In the genomic region with DNA sequence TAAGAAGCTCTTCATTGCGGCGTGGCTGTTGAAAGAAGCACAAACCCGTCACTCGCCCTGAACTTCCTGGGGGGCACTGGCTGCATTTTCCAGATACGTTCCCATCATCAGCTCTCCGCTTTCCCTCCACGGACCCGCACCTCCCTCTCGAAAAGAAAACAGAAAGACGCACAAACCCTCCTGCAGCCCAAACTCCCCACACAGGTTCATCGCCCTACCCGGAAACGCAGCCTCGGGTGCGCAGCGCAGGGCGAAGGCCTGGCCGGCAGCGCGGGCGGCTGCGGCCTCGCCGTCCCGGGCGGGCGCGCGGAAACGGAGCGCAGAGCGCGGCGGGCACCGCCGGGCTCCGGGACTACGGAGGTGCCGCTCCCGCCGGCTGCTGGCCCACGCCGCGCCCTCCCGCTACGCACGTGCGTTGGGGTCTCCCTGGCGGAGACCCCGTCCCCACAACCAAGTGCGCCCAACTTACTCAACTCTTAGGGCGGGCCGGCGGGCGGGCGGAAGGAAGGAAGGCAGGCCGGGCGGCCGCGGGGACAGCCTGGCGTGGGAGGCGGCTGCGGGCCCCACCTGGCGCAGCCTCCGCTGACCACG, we compare ENCODE assay signal across 1 cellular context.
TF ChIP-seq lines count a peak whose summit lies in the region.

No MANE protein-coding gene starts in this region.

TF ChIP-seq in A549, 52 proteins besides CTCF, POLR2A, EP300 and RAD21 (continued from another document):
- TF ChIP-seq, protein P1, sequence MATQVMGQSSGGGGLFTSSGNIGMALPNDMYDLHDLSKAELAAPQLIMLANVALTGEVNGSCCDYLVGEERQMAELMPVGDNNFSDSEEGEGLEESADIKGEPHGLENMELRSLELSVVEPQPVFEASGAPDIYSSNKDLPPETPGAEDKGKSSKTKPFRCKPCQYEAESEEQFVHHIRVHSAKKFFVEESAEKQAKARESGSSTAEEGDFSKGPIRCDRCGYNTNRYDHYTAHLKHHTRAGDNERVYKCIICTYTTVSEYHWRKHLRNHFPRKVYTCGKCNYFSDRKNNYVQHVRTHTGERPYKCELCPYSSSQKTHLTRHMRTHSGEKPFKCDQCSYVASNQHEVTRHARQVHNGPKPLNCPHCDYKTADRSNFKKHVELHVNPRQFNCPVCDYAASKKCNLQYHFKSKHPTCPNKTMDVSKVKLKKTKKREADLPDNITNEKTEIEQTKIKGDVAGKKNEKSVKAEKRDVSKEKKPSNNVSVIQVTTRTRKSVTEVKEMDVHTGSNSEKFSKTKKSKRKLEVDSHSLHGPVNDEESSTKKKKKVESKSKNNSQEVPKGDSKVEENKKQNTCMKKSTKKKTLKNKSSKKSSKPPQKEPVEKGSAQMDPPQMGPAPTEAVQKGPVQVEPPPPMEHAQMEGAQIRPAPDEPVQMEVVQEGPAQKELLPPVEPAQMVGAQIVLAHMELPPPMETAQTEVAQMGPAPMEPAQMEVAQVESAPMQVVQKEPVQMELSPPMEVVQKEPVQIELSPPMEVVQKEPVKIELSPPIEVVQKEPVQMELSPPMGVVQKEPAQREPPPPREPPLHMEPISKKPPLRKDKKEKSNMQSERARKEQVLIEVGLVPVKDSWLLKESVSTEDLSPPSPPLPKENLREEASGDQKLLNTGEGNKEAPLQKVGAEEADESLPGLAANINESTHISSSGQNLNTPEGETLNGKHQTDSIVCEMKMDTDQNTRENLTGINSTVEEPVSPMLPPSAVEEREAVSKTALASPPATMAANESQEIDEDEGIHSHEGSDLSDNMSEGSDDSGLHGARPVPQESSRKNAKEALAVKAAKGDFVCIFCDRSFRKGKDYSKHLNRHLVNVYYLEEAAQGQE (IDR thresholded peaks at IDR 0.05) = no peak
